In the genomic region with DNA sequence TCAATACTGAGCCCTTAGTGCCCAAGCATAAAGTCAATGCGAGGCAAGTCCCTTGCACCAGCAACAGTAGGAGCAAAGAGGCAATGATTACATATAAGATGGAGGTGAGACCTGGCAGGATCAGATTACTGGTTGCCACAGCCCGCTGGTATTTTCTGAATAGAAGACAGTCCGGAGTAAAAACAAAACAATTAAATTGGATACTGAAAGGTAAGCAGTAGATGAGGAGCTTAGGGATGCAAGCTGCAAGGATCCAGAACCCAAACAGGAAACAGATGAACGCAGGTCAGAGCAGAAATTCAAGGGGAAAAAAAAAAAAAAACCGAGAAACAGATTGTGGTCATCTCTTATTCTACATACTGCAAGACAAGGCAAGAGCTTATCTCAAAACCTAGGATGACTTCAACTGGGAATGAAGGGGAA, we compare ENCODE assay signal across 14 cellular contexts.
DNase-seq lines count a peak whose midpoint lies in the region; ATAC-seq lines count a peak whose summit lies in the region.
"Had no signal": no experiment of that assay in that cellular context is flagged by ENCODE, and none has a peak within 500 bp of the region (broad histone marks: within the 10 kb centered on the region; RNA-seq: fewer than 3 reads in every experiment).

No MANE protein-coding gene starts in this region.

- peaks cover 41% of the 10 kb centered on the region for H3K4me1 Mint-ChIP-seq in memory B cell

- no peaks in the 10 kb centered on the region for H3K27me3 Mint-ChIP-seq in memory B cell
- H3K27me3 Mint-ChIP-seq: brain; CD4-positive, CD25-positive, alpha-beta regulatory T cell had no signal

- ATAC-seq in memory B cell (ENCODE audit: low read depth): no peak
- no peak for ATAC-seq in HG03442 (IDR thresholded peaks at IDR 0.05; ENCODE audit: unreplicated experiment)
- ATAC-seq: PC-3 had no signal

- no peaks in the 10 kb centered on the region for H3K9me3 Mint-ChIP-seq in memory B cell
- H3K9me3 Mint-ChIP-seq: brain; CD4-positive, CD25-positive, alpha-beta regulatory T cell had no signal

- H3K4me3 Mint-ChIP-seq in memory B cell: no peak overlapping the region
- H3K4me3 Mint-ChIP-seq: brain had no signal

- DNase-seq in NCI-H1105 treated with DMSO at 0.1 percent for 48 hours (lab: John Stamatoyannopoulos, UW) (peak; percentile 23), NCI-H1105 (lab: John Stamatoyannopoulos, UW) (no peak), NCI-H146 (lab: John Stamatoyannopoulos, UW) (peak; percentile 72), SHP77 (lab: John Stamatoyannopoulos, UW) (peak; percentile 31 to 54), memory B cell (ENCODE audit: low spot score in 2 of 2) (no peak)
- DNase-seq in activated CD4-positive, CD25-positive, alpha-beta regulatory T cell treated with anti-CD3 and anti-CD28 coated beads, Interleukin-2, amount 50 U/mL, for 72 hours: no peak
- DNase-seq in stimulated activated CD4-positive, alpha-beta T cell treated with anti-CD3 and anti-CD28 coated beads, Interleukin-4, amount 100 ng/mL, for 1 hour: no peak
- DNase-seq: activated naive CD4-positive, alpha-beta T cell treated with Interleukin-2 at 50 U/mL for 16 hours; CD4-positive, CD25-positive, alpha-beta regulatory T cell; NCI-H446; PC-3; transverse colon had no signal

- peaks cover 3% of the 10 kb centered on the region for H3K36me3 Mint-ChIP-seq in memory B cell
- H3K36me3 Mint-ChIP-seq: brain; CD4-positive, CD25-positive, alpha-beta regulatory T cell had no signal

- peak overlapping the region; percentile 13 for H3K27ac Mint-ChIP-seq in memory B cell

Comparison
In these comparisons a context has a peak if more than half of its experiments do, and no peak if none do; other contexts are left out.
1. DNase-seq: peak in NCI-H1105 treated with DMSO at 0.1 percent for 48 hours (single experiment), NCI-H146 (single experiment) and SHP77 (2 of 2); none in NCI-H1105 (single experiment), memory B cell (0 of 2), activated CD4-positive, CD25-positive, alpha-beta regulatory T cell treated with anti-CD3 and anti-CD28 coated beads, Interleukin-2, amount 50 U/mL, for 72 hours (single experiment) and stimulated activated CD4-positive, alpha-beta T cell treated with anti-CD3 and anti-CD28 coated beads, Interleukin-4, amount 100 ng/mL, for 1 hour (single experiment).